ENCODE assay signal across 1 cellular context in the genomic region with DNA sequence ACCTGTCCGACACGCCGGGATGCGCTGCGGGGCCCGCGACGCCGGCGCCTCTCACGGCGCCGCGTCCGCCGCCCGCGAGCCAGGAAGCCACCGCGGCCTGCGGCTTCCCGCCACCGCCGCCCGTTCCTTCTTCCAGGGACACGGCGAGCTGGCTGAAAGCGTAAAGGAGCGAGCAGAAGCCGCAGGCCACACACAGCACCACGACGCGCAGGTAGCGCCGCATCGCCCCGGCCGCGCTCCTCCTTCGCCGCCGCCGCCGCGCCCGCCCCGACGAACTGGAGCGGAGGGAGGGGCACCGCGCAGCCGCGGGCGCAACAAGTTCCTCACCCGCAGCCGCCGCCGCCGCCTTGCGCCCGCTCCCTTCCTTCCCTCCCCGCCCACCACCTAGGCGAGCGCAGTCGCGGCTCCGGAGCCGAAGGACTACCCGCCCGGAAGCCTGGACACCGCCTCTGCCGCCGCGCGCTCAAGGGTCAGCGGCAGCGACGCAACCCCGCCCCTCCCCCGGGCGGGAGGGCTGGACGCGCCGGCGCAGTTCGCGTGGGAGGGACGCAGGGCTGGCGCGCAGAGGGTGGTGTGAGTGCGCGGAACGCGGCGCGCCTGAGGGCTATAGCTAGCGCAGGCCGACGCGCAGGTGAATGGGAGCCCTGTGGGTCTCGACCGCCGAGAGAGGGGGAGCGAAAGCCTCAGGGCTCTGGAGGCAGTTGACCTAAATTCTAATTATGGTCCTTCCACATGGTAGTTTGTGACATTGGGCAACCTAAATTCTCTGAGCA.
A peak's percentile ranks its signal among the peaks of the same experiment; 100 is the strongest.
TF ChIP-seq lines count a peak whose summit lies in the region.

A gene with protein sequence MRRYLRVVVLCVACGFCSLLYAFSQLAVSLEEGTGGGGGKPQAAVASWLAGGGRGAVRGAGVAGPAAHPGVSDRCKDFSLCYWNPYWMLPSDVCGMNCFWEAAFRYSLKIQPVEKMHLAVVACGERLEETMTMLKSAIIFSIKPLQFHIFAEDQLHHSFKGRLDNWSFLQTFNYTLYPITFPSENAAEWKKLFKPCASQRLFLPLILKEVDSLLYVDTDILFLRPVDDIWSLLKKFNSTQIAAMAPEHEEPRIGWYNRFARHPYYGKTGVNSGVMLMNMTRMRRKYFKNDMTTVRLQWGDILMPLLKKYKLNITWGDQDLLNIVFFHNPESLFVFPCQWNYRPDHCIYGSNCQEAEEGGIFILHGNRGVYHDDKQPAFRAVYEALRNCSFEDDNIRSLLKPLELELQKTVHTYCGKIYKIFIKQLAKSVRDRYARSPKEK (minus strand): TSS at position 451 of the 773 bp plus-strand sequence. CDS start 228 bp downstream, at position 223.

TF ChIP-seq in HepG2, 621 proteins besides CTCF, POLR2A, EP300 and RAD21 (continued from another document and continues in another):
- peak; percentile 80; the same call in 1 of the 2 replicates for TF ChIP-seq KMT2A (CRISPR knock-in tag; IDR thresholded peaks at IDR 0.05)
- TF ChIP-seq, protein P1, sequence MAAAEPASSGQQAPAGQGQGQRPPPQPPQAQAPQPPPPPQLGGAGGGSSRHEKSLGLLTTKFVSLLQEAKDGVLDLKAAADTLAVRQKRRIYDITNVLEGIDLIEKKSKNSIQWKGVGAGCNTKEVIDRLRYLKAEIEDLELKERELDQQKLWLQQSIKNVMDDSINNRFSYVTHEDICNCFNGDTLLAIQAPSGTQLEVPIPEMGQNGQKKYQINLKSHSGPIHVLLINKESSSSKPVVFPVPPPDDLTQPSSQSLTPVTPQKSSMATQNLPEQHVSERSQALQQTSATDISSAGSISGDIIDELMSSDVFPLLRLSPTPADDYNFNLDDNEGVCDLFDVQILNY (CRISPR knock-in tag; conservative IDR thresholded peaks at IDR 0.05): no peak; the same call in 1 of the 2 replicates
- no peak for TF ChIP-seq FOXK2 (IDR thresholded peaks at IDR 0.05)
- peak; percentile 90; the same call in 1 of the 2 replicates for TF ChIP-seq ZFP90 (CRISPR knock-in tag; IDR thresholded peaks at IDR 0.05; ENCODE audit: borderline replicate concordance)
- 0 out of 2 replicates have a peak, but pooled peaks have one; percentile 48 for TF ChIP-seq KLF13 (CRISPR knock-in tag; IDR thresholded peaks at IDR 0.05)
- TF ChIP-seq, protein P2, sequence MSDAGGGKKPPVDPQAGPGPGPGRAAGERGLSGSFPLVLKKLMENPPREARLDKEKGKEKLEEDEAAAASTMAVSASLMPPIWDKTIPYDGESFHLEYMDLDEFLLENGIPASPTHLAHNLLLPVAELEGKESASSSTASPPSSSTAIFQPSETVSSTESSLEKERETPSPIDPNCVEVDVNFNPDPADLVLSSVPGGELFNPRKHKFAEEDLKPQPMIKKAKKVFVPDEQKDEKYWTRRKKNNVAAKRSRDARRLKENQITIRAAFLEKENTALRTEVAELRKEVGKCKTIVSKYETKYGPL (CRISPR knock-in tag; IDR thresholded peaks at IDR 0.05): no peak
- peak; percentile 56; the same call in 1 of the 2 replicates for TF ChIP-seq SIN3A (IDR thresholded peaks at IDR 0.05; ENCODE audit: borderline replicate concordance, low read depth, low read length)
- TF ChIP-seq NFE2L1 (CRISPR knock-in tag; IDR thresholded peaks at IDR 0.05; ENCODE audit: borderline replicate concordance): no peak
- no peak for TF ChIP-seq ZNF253 (CRISPR knock-in tag; IDR thresholded peaks at IDR 0.05; ENCODE audit: borderline replicate concordance)
- 0 out of 2 replicates have a peak, but pooled peaks have one; percentile 24 for TF ChIP-seq DNMT1 (CRISPR knock-in tag; IDR thresholded peaks at IDR 0.05)
- TF ChIP-seq, protein P3, sequence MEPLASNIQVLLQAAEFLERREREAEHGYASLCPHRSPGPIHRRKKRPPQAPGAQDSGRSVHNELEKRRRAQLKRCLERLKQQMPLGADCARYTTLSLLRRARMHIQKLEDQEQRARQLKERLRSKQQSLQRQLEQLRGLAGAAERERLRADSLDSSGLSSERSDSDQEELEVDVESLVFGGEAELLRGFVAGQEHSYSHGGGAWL (CRISPR knock-in tag; IDR thresholded peaks at IDR 0.05): peak; percentile 80
- no peak; the same call in 1 of the 2 replicates for TF ChIP-seq SRY (CRISPR knock-in tag; IDR thresholded peaks at IDR 0.05)
- TF ChIP-seq PHF8 (CRISPR knock-in tag; IDR thresholded peaks at IDR 0.05): peak; percentile 81
- 0 out of 2 replicates have a peak, but pooled peaks have one; percentile 56 for TF ChIP-seq BRD4 (CRISPR knock-in tag; IDR thresholded peaks at IDR 0.05)
- TF ChIP-seq ZNF292 (CRISPR knock-in tag; IDR thresholded peaks at IDR 0.05; ENCODE audit: borderline replicate concordance, low read depth): no peak
- TF ChIP-seq YEATS2 (CRISPR knock-in tag; IDR thresholded peaks at IDR 0.05; ENCODE audit: borderline replicate concordance): peak; percentile 63; the same call in 1 of the 2 replicates
- peak; percentile 66; the same call in 1 of the 2 replicates for TF ChIP-seq ZNF841 (CRISPR knock-in tag; IDR thresholded peaks at IDR 0.05; ENCODE audit: borderline replicate concordance)
- TF ChIP-seq ZNF383 (CRISPR knock-in tag; IDR thresholded peaks at IDR 0.05; ENCODE audit: borderline replicate concordance): no peak
- no peak for TF ChIP-seq ZBTB8A (CRISPR knock-in tag; IDR thresholded peaks at IDR 0.05; ENCODE audit: borderline replicate concordance, low read depth)
- peak; percentile 82 for TF ChIP-seq KAT8 (CRISPR knock-in tag; IDR thresholded peaks at IDR 0.05)
- peak; percentile 89 for TF ChIP-seq SP5 (CRISPR knock-in tag; IDR thresholded peaks at IDR 0.05; ENCODE audit: borderline replicate concordance, low read depth)
- TF ChIP-seq, protein P4, sequence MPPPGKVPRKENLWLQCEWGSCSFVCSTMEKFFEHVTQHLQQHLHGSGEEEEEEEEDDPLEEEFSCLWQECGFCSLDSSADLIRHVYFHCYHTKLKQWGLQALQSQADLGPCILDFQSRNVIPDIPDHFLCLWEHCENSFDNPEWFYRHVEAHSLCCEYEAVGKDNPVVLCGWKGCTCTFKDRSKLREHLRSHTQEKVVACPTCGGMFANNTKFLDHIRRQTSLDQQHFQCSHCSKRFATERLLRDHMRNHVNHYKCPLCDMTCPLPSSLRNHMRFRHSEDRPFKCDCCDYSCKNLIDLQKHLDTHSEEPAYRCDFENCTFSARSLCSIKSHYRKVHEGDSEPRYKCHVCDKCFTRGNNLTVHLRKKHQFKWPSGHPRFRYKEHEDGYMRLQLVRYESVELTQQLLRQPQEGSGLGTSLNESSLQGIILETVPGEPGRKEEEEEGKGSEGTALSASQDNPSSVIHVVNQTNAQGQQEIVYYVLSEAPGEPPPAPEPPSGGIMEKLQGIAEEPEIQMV (CRISPR knock-in tag; IDR thresholded peaks at IDR 0.05; ENCODE audit: low read depth): peak; percentile 95
- TF ChIP-seq ZNF121 (CRISPR knock-in tag; IDR thresholded peaks at IDR 0.05): no peak
- TF ChIP-seq, protein P5, sequence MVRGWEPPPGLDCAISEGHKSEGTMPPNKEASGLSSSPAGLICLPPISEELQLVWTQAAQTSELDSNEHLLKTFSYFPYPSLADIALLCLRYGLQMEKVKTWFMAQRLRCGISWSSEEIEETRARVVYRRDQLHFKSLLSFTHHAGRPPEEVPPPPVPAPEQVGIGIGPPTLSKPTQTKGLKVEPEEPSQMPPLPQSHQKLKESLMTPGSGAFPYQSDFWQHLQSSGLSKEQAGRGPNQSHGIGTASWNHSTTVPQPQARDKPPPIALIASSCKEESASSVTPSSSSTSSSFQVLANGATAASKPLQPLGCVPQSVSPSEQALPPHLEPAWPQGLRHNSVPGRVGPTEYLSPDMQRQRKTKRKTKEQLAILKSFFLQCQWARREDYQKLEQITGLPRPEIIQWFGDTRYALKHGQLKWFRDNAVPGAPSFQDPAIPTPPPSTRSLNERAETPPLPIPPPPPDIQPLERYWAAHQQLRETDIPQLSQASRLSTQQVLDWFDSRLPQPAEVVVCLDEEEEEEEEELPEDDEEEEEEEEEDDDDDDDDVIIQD (CRISPR knock-in tag; IDR thresholded peaks at IDR 0.05; ENCODE audit: low read depth): peak; percentile 52; the same call in 1 of the 2 replicates
- TF ChIP-seq, protein P6, sequence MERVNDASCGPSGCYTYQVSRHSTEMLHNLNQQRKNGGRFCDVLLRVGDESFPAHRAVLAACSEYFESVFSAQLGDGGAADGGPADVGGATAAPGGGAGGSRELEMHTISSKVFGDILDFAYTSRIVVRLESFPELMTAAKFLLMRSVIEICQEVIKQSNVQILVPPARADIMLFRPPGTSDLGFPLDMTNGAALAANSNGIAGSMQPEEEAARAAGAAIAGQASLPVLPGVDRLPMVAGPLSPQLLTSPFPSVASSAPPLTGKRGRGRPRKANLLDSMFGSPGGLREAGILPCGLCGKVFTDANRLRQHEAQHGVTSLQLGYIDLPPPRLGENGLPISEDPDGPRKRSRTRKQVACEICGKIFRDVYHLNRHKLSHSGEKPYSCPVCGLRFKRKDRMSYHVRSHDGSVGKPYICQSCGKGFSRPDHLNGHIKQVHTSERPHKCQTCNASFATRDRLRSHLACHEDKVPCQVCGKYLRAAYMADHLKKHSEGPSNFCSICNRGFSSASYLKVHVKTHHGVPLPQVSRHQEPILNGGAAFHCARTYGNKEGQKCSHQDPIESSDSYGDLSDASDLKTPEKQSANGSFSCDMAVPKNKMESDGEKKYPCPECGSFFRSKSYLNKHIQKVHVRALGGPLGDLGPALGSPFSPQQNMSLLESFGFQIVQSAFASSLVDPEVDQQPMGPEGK (CRISPR knock-in tag; IDR thresholded peaks at IDR 0.05): peak; percentile 62
- TF ChIP-seq, protein P7, sequence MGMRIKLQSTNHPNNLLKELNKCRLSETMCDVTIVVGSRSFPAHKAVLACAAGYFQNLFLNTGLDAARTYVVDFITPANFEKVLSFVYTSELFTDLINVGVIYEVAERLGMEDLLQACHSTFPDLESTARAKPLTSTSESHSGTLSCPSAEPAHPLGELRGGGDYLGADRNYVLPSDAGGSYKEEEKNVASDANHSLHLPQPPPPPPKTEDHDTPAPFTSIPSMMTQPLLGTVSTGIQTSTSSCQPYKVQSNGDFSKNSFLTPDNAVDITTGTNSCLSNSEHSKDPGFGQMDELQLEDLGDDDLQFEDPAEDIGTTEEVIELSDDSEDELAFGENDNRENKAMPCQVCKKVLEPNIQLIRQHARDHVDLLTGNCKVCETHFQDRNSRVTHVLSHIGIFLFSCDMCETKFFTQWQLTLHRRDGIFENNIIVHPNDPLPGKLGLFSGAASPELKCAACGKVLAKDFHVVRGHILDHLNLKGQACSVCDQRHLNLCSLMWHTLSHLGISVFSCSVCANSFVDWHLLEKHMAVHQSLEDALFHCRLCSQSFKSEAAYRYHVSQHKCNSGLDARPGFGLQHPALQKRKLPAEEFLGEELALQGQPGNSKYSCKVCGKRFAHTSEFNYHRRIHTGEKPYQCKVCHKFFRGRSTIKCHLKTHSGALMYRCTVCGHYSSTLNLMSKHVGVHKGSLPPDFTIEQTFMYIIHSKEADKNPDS (CRISPR knock-in tag; IDR thresholded peaks at IDR 0.05): peak; percentile 63; the same call in 1 of the 2 replicates
- TF ChIP-seq MED8 (CRISPR knock-in tag; IDR thresholded peaks at IDR 0.05; ENCODE audit: insufficient replicate concordance): no peak
- no peak for TF ChIP-seq ZNF530 (CRISPR knock-in tag; IDR thresholded peaks at IDR 0.05; ENCODE audit: low read depth)
- peak; percentile 83 for TF ChIP-seq XRCC5 (optimal IDR thresholded peaks at IDR 0.05; ENCODE audit: low read length)
- TF ChIP-seq NPAS2 (CRISPR knock-in tag; IDR thresholded peaks at IDR 0.05; ENCODE audit: borderline replicate concordance): no peak
- TF ChIP-seq HNRNPLL (IDR thresholded peaks at IDR 0.05; ENCODE audit: low read depth, low read length, poor library complexity, severe bottlenecking): peak; percentile 98
- TF ChIP-seq MBD4 (IDR thresholded peaks at IDR 0.05; ENCODE audit: borderline replicate concordance, low read length): no peak
- no peak for TF ChIP-seq NR2F6 (IDR thresholded peaks at IDR 0.05)
- peak; percentile 48; the same call in 1 of the 2 replicates for TF ChIP-seq NR2F6 (CRISPR knock-in tag; IDR thresholded peaks at IDR 0.05)
- TF ChIP-seq ZSCAN29 (CRISPR knock-in tag; conservative IDR thresholded peaks at IDR 0.05): peak; percentile 89
- no peak for TF ChIP-seq LCORL (IDR thresholded peaks at IDR 0.05)
- TF ChIP-seq LCORL (CRISPR knock-in tag; IDR thresholded peaks at IDR 0.05): 0 out of 2 replicates have a peak, but pooled peaks have one; percentile 37
- no peak for TF ChIP-seq ZNF207 (IDR thresholded peaks at IDR 0.05; ENCODE audit: borderline replicate concordance)
- TF ChIP-seq RFX5 (IDR thresholded peaks at IDR 0.05; ENCODE audit: low read depth, low read length): no peak
- TF ChIP-seq ZNF234 (CRISPR knock-in tag; conservative IDR thresholded peaks at IDR 0.05): no peak; the same call in 1 of the 2 replicates
- peak; percentile 79 for TF ChIP-seq ZNF556 (CRISPR knock-in tag; IDR thresholded peaks at IDR 0.05; ENCODE audit: borderline replicate concordance)
- TF ChIP-seq SCMH1 (CRISPR knock-in tag; IDR thresholded peaks at IDR 0.05; ENCODE audit: borderline replicate concordance): no peak
- TF ChIP-seq SP2 (CRISPR knock-in tag; IDR thresholded peaks at IDR 0.05): no peak; the same call in 1 of the 2 replicates
- TF ChIP-seq RXRA (CRISPR knock-in tag; IDR thresholded peaks at IDR 0.05): peak; percentile 67
- no peak for TF ChIP-seq TBL1XR1 (IDR thresholded peaks at IDR 0.05; ENCODE audit: borderline replicate concordance, low read length, partially characterized antibody)
- TF ChIP-seq FOXA1 (IDR thresholded peaks at IDR 0.05): no peak
- TF ChIP-seq FOXA1 (CRISPR knock-in tag; IDR thresholded peaks at IDR 0.05): peak; percentile 49
- no peak for TF ChIP-seq ZNF644 (CRISPR knock-in tag; IDR thresholded peaks at IDR 0.05; ENCODE audit: low read depth)
- TF ChIP-seq, protein P8, sequence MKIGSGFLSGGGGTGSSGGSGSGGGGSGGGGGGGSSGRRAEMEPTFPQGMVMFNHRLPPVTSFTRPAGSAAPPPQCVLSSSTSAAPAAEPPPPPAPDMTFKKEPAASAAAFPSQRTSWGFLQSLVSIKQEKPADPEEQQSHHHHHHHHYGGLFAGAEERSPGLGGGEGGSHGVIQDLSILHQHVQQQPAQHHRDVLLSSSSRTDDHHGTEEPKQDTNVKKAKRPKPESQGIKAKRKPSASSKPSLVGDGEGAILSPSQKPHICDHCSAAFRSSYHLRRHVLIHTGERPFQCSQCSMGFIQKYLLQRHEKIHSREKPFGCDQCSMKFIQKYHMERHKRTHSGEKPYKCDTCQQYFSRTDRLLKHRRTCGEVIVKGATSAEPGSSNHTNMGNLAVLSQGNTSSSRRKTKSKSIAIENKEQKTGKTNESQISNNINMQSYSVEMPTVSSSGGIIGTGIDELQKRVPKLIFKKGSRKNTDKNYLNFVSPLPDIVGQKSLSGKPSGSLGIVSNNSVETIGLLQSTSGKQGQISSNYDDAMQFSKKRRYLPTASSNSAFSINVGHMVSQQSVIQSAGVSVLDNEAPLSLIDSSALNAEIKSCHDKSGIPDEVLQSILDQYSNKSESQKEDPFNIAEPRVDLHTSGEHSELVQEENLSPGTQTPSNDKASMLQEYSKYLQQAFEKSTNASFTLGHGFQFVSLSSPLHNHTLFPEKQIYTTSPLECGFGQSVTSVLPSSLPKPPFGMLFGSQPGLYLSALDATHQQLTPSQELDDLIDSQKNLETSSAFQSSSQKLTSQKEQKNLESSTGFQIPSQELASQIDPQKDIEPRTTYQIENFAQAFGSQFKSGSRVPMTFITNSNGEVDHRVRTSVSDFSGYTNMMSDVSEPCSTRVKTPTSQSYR (CRISPR knock-in tag; IDR thresholded peaks at IDR 0.05; ENCODE audit: borderline replicate concordance): peak; percentile 90
- TF ChIP-seq TBX2 (CRISPR knock-in tag; IDR thresholded peaks at IDR 0.05; ENCODE audit: borderline replicate concordance): peak; percentile 85; the same call in 1 of the 2 replicates
